In genomic region chr5:142798099-142798768, GRCh38 we compare ENCODE assay signal across 10 cellular contexts. TPM values are rescaled to one million over a fixed set of nuclear protein-coding genes. Genes with fewer than 3 reads are reported as not detected.
DNase-seq lines count a peak whose midpoint lies in the region; ATAC-seq, FAIRE-seq and TF ChIP-seq lines count a peak whose summit lies in the region.
"Had no signal": no experiment of that assay in that cellular context is flagged by ENCODE, and none has a peak within 500 bp of the region (broad histone marks: within the 10 kb centered on the region; RNA-seq: fewer than 3 reads in every experiment).

No MANE protein-coding gene starts in this region.

- peaks cover 0 to 2% of the 10 kb centered on the region in 2 donors for H3K27me3 Mint-ChIP-seq in CD8-positive, alpha-beta memory T cell
- H3K27me3 Mint-ChIP-seq in activated naive CD8-positive, alpha-beta T cell treated with anti-CD3 and anti-CD28 coated beads for 36 hours: no peaks in the 10 kb centered on the region
- no peaks in the 10 kb centered on the region for H3K27me3 Mint-ChIP-seq in natural killer cell treated with Interleukin-12 subunit alpha and Interleukin-12 subunit beta and Interleukin-15 and Interleukin-18, amount 100 ng/mL, for 72 hours

- H3F3A ChIP-seq in Loucy (ENCODE audit: low read depth): peaks cover 4% of the 10 kb centered on the region

- H3K56ac ChIP-seq in mesendoderm (ENCODE audit: low read length): no peak overlapping the region

- ATAC-seq in natural killer cell treated with Interleukin-12 subunit alpha and Interleukin-12 subunit beta and Interleukin-15 and Interleukin-18, amount 100 ng/mL, for 72 hours: peak; percentile 75 to 86
- ATAC-seq in HG02938 (IDR thresholded peaks at IDR 0.05; ENCODE audit: unreplicated experiment): no peak

- CTCF ChIA-PET in CD8-positive, alpha-beta memory T cell (lab: Charles Lee): interaction anchor here (1.0 to 5.4 kb wide), 14 partner anchors 11 to 85 kb away, joined by 3 to 55 read pairs (median 6); partner anchors contain the start of gene ARHGAP26

- no peak overlapping the region for H2AK5ac ChIP-seq in mesendoderm (ENCODE audit: low read length)

- no peak overlapping the region for H3K4ac ChIP-seq in mesendoderm (ENCODE audit: low read depth, low read length)

- H3K9ac ChIP-seq in Loucy (ENCODE audit: low read depth, low read length, poor library complexity, severe bottlenecking) (no peak overlapping the region), mesendoderm (ENCODE audit: low read length) (no peak overlapping the region)

- no peaks in the 10 kb centered on the region for H3K9me3 ChIP-seq in CD8-positive, alpha-beta memory T cell (ENCODE audit: low read length)
- H3K9me3 ChIP-seq in Loucy (ENCODE audit: insufficient read depth, low read depth, low read length): no peaks in the 10 kb centered on the region

- POLR2A ChIA-PET in CD8-positive, alpha-beta memory T cell (lab: Charles Lee): interaction anchor here (2.7 to 4.8 kb wide), 3 partner anchors 12 to 27 kb away, joined by 15 to 40 read pairs (median 39); partner anchors contain the start of gene ARHGAP26

- no peak overlapping the region for H4K5ac ChIP-seq in mesendoderm (ENCODE audit: low read length)

- peaks cover 87 to 96% (median 93%) of the 10 kb centered on the region in 3 donors for H3K4me1 Mint-ChIP-seq in CD8-positive, alpha-beta memory T cell
- peaks cover 72% of the 10 kb centered on the region for H3K4me1 Mint-ChIP-seq in activated naive CD8-positive, alpha-beta T cell treated with anti-CD3 and anti-CD28 coated beads for 36 hours
- peaks cover 76 to 85% of the 10 kb centered on the region in 2 donors for H3K4me1 Mint-ChIP-seq in natural killer cell treated with Interleukin-12 subunit alpha and Interleukin-12 subunit beta and Interleukin-15 and Interleukin-18, amount 100 ng/mL, for 72 hours (ENCODE audit: low read depth in 2 of 2)

- no peaks in the 10 kb centered on the region for H4K20me1 ChIP-seq in Loucy (ENCODE audit: insufficient read depth, low read length, poor library complexity, severe bottlenecking)

- peak overlapping the region; percentile 71 to 98 (median 94) for H3K27ac Mint-ChIP-seq in CD8-positive, alpha-beta memory T cell
- peak overlapping the region; percentile 46 for H3K27ac Mint-ChIP-seq in activated naive CD8-positive, alpha-beta T cell treated with anti-CD3 and anti-CD28 coated beads for 36 hours
- peak overlapping the region; percentile 98 to 99 for H3K27ac Mint-ChIP-seq in natural killer cell treated with Interleukin-12 subunit alpha and Interleukin-12 subunit beta and Interleukin-15 and Interleukin-18, amount 100 ng/mL, for 72 hours

- H3K36me3 ChIP-seq in CD8-positive, alpha-beta memory T cell (ENCODE audit: insufficient read depth, low read length): no peaks in the 10 kb centered on the region
- H3K36me3 ChIP-seq in Loucy (ENCODE audit: insufficient read depth, low read length) (no peaks in the 10 kb centered on the region), mesendoderm (ENCODE audit: control insufficient read depth, insufficient read depth, low read length) (no peaks in the 10 kb centered on the region)

- H3K27ac ChIP-seq in CD8-positive, alpha-beta memory T cell (ENCODE audit: low read depth, low read length): no peak overlapping the region
- no peak overlapping the region for H3K27ac ChIP-seq in mesendoderm (ENCODE audit: low read depth, low read length)

- H2BK5ac ChIP-seq in mesendoderm (ENCODE audit: low read length): no peak overlapping the region

- H3K9me3 Mint-ChIP-seq in CD8-positive, alpha-beta memory T cell: no peaks in the 10 kb centered on the region
- no peaks in the 10 kb centered on the region for H3K9me3 Mint-ChIP-seq in activated naive CD8-positive, alpha-beta T cell treated with anti-CD3 and anti-CD28 coated beads for 36 hours
- H3K9me3 Mint-ChIP-seq in natural killer cell treated with Interleukin-12 subunit alpha and Interleukin-12 subunit beta and Interleukin-15 and Interleukin-18, amount 100 ng/mL, for 72 hours: no peaks in the 10 kb centered on the region

- H3K9me2 ChIP-seq in Loucy (replicated peaks; ENCODE audit: low read depth, low read length): no peaks in the 10 kb centered on the region

- H2AFZ ChIP-seq in Loucy (ENCODE audit: low read length): no peak overlapping the region

- H4K8ac ChIP-seq in mesendoderm (ENCODE audit: low read depth, low read length): no peak overlapping the region

- peak in 3 of 5 donors; percentile 57 to 64 (median 59) for DNase-seq in CD8-positive, alpha-beta memory T cell
- no peak for DNase-seq in activated naive CD8-positive, alpha-beta T cell treated with anti-CD3 and anti-CD28 coated beads for 36 hours
- peak; percentile 80 for DNase-seq in natural killer cell treated with Interleukin-12 subunit alpha and Interleukin-12 subunit beta and Interleukin-15 and Interleukin-18, amount 100 ng/mL, for 72 hours (ENCODE audit: low spot score)
- no peak for DNase-seq in DMS79 treated with DMSO at 0.1 percent for 48 hours (lab: John Stamatoyannopoulos, UW)
- DNase-seq in GM19239 (ENCODE audit: insufficient read length, low spot score): no peak
- DNase-seq in mesendoderm: no peak
- DNase-seq: NCI-H1930 had no signal

- H3K4me3 ChIP-seq in CD8-positive, alpha-beta memory T cell (ENCODE audit: low read length): peak overlapping the region; percentile 30
- H3K4me3 ChIP-seq in Loucy (ENCODE audit: low read length, poor library complexity, severe bottlenecking) (peak overlapping the region; percentile 22), mesendoderm (ENCODE audit: low read length) (no peak overlapping the region)

- H3K79me2 ChIP-seq in Loucy (ENCODE audit: insufficient read depth, low read length): peaks cover 53% of the 10 kb centered on the region
- no peaks in the 10 kb centered on the region for H3K79me2 ChIP-seq in mesendoderm (ENCODE audit: control insufficient read depth, insufficient read depth, low read length)

- no peak overlapping the region for H2BK120ac ChIP-seq in mesendoderm (ENCODE audit: low read depth, low read length)

- no peak for FAIRE-seq in GM19239 (lab: Jason Lieb, UNC)
- FAIRE-seq: astrocyte had no signal

- no peak overlapping the region for H3K18ac ChIP-seq in mesendoderm (ENCODE audit: low read length)

- no peak overlapping the region for H2BK15ac ChIP-seq in mesendoderm (replicated peaks; ENCODE audit: low read depth)

- H3K4me3 Mint-ChIP-seq in CD8-positive, alpha-beta memory T cell: peak overlapping the region; percentile 45 to 81 (median 75)
- no peak overlapping the region for H3K4me3 Mint-ChIP-seq in activated naive CD8-positive, alpha-beta T cell treated with anti-CD3 and anti-CD28 coated beads for 36 hours
- H3K4me3 Mint-ChIP-seq in natural killer cell treated with Interleukin-12 subunit alpha and Interleukin-12 subunit beta and Interleukin-15 and Interleukin-18, amount 100 ng/mL, for 72 hours: peak overlapping the region; percentile 99

- H3K36me3 Mint-ChIP-seq in CD8-positive, alpha-beta memory T cell: peaks cover 0 to 3% (median 0%) of the 10 kb centered on the region in 3 donors
- peaks cover 1% of the 10 kb centered on the region for H3K36me3 Mint-ChIP-seq in activated naive CD8-positive, alpha-beta T cell treated with anti-CD3 and anti-CD28 coated beads for 36 hours
- peaks cover 6% of the 10 kb centered on the region for H3K36me3 Mint-ChIP-seq in natural killer cell treated with Interleukin-12 subunit alpha and Interleukin-12 subunit beta and Interleukin-15 and Interleukin-18, amount 100 ng/mL, for 72 hours

- WGBS in mesendoderm (ENCODE audit: extremely low coverage, insufficient coverage, low lambda C conversion rate): no CpG with 5 or more reads among the region's 4 CpGs

- H3K4me1 ChIP-seq in CD8-positive, alpha-beta memory T cell (ENCODE audit: insufficient read depth, low read length): peaks cover 69% of the 10 kb centered on the region
- H3K4me1 ChIP-seq in Loucy (ENCODE audit: insufficient read depth, low read length, poor library complexity, severe bottlenecking): peaks cover 57% of the 10 kb centered on the region
- no peaks in the 10 kb centered on the region for H3K4me1 ChIP-seq in mesendoderm (ENCODE audit: control insufficient read depth, low read depth, low read length)

- no peak for TF ChIP-seq CTCF in Loucy (conservative IDR thresholded peaks at IDR 0.05; ENCODE audit: low read length)

- no peaks in the 10 kb centered on the region for H3K79me1 ChIP-seq in mesendoderm (ENCODE audit: low read length)

- no peak overlapping the region for H3K23ac ChIP-seq in mesendoderm (ENCODE audit: low read length)

- H3K4me2 ChIP-seq in Loucy (ENCODE audit: low read depth, low read length, poor library complexity, severe bottlenecking) (peak overlapping the region; percentile 47), mesendoderm (ENCODE audit: low read length) (no peak overlapping the region)

- no peaks in the 10 kb centered on the region for H3K27me3 ChIP-seq in CD8-positive, alpha-beta memory T cell (ENCODE audit: insufficient read depth, low read length, poor library complexity, severe bottlenecking)
- no peaks in the 10 kb centered on the region for H3K27me3 ChIP-seq in Loucy (ENCODE audit: insufficient read depth, low read length, poor library complexity, severe bottlenecking)
- H3K27me3 ChIP-seq in mesendoderm (ENCODE audit: insufficient read depth, low read length, poor library complexity): no peaks in the 10 kb centered on the region

RNA-seq across cellular contexts. Expression of gene ARHGAP26, which starts 28.1 kb away (rescaled TPM):
- total RNA-seq in CD8-positive, alpha-beta memory T cell: 10 to 100 TPM; 16.7 to 19.7 TPM
- 37.1 TPM for polyA plus RNA-seq in CD8-positive, alpha-beta memory T cell
- total RNA-seq in activated naive CD8-positive, alpha-beta T cell treated with anti-CD3 and anti-CD28 coated beads for 36 hours: 10 to 100 TPM; 10.2 to 11.0 TPM
- total RNA-seq in natural killer cell treated with Interleukin-12 subunit alpha and Interleukin-12 subunit beta and Interleukin-15 and Interleukin-18, amount 100 ng/mL, for 72 hours: 100 to 1,000 TPM; 109 to 110 TPM
- 12.0 TPM for polyA plus RNA-seq in mesendoderm (2013, experiment 1 of 2)
- 11.8 TPM for polyA plus RNA-seq in mesendoderm (2013, experiment 2 of 2)

Comparison
In these comparisons a context has a peak if more than half of its experiments do, and no peak if none do; other contexts are left out.
1. DNase-seq: peak in CD8-positive, alpha-beta memory T cell (3 of 5) and natural killer cell treated with Interleukin-12 subunit alpha and Interleukin-12 subunit beta and Interleukin-15 and Interleukin-18, amount 100 ng/mL, for 72 hours (single experiment); none in activated naive CD8-positive, alpha-beta T cell treated with anti-CD3 and anti-CD28 coated beads for 36 hours (single experiment), DMS79 treated with DMSO at 0.1 percent for 48 hours (single experiment), GM19239 (single experiment) and mesendoderm (single experiment).
2. H3K27ac Mint-ChIP-seq: peak in every context shown above with its lines; median percentile 98 in natural killer cell treated with Interleukin-12 subunit alpha and Interleukin-12 subunit beta and Interleukin-15 and Interleukin-18, amount 100 ng/mL, for 72 hours; 94 in CD8-positive, alpha-beta memory T cell; 46 in activated naive CD8-positive, alpha-beta T cell treated with anti-CD3 and anti-CD28 coated beads for 36 hours.
3. RNA of gene ARHGAP26, which starts 28.1 kb away (total RNA-seq): 109 to 110 TPM in natural killer cell treated with Interleukin-12 subunit alpha and Interleukin-12 subunit beta and Interleukin-15 and Interleukin-18, amount 100 ng/mL, for 72 hours; 16.7 to 19.7 TPM in CD8-positive, alpha-beta memory T cell and 10.2 to 11.0 TPM in activated naive CD8-positive, alpha-beta T cell treated with anti-CD3 and anti-CD28 coated beads for 36 hours; every median in the first group is over 4 times any median in the second.